16 cellular contexts compared by ENCODE assay signal in genomic region chr6:163209005-163209404, GRCh38.
DNase-seq lines count a peak whose midpoint lies in the region; ATAC-seq and TF ChIP-seq lines count a peak whose summit lies in the region.
"Had no signal": no experiment of that assay in that cellular context is flagged by ENCODE, and none has a peak within 500 bp of the region (broad histone marks: within the 10 kb centered on the region; RNA-seq: fewer than 3 reads in every experiment).

No MANE protein-coding gene starts in this region.

- H3K9me3 ChIP-seq in cardiac muscle cell (ENCODE audit: low read depth) (no peaks in the 10 kb centered on the region), left ventricle myocardium inferior (replicated peaks) (peaks cover 33% of the 10 kb centered on the region), uterus (peaks cover 0 to 10% of the 10 kb centered on the region in 2 donors)

- H3K4me1 ChIP-seq in cardiac muscle cell (ENCODE audit: low read depth): peaks cover 23% of the 10 kb centered on the region
- peaks cover 9% of the 10 kb centered on the region for H3K4me1 ChIP-seq in left ventricle myocardium inferior
- no peaks in the 10 kb centered on the region for H3K4me1 ChIP-seq in uterus
- H3K4me1 ChIP-seq: BLaER1 had no signal

- no peak for DNase-seq in dorsolateral prefrontal cortex
- DNase-seq in cardiac muscle cell (ENCODE audit: low read depth in 1 of 2, low spot score in 1 of 2): peak in 1 of 2 donors; percentile 83
- DNase-seq in left ventricle myocardium inferior: no peak
- DNase-seq in pons (ENCODE audit: low spot score): peak; percentile 31
- DNase-seq in NCI-H345 treated with DMSO at 0.1 percent for 48 hours (lab: John Stamatoyannopoulos, UW; ENCODE audit: unreplicated experiment): no peak
- no peak for DNase-seq in uterus
- DNase-seq: 8988T; CD4-positive, alpha-beta memory T cell; DMS153; DMS79; GDM1; GOT3; H7 had no signal

- H3K36me3 ChIP-seq in cardiac muscle cell: no peaks in the 10 kb centered on the region
- peaks cover 10% of the 10 kb centered on the region for H3K36me3 ChIP-seq in left ventricle myocardium inferior
- no peaks in the 10 kb centered on the region for H3K36me3 ChIP-seq in uterus
- H3K36me3 ChIP-seq: BLaER1 had no signal

- H3K27me3 ChIP-seq in dorsolateral prefrontal cortex (no peaks in the 10 kb centered on the region), cardiac muscle cell (no peaks in the 10 kb centered on the region), left ventricle myocardium inferior (ENCODE audit: low read depth) (no peaks in the 10 kb centered on the region), uterus (no peaks in the 10 kb centered on the region)
- H3K27me3 ChIP-seq: BLaER1 had no signal

- ATAC-seq in GM21576 (IDR thresholded peaks at IDR 0.05; ENCODE audit: unreplicated experiment): no peak

- intact Hi-C loops in dorsolateral prefrontal cortex (cut with DNase I): no loop called here
- intact Hi-C loops in left ventricle myocardium inferior (cut with micrococcal nuclease): no loop called here
- intact Hi-C loops in uterus (cut with DNase I; ENCODE audit: low total_unique reads): no loop called here

- TF ChIP-seq POLR2A in uterus (IDR thresholded peaks at IDR 0.05): no peak

- TF ChIP-seq CTCF in dorsolateral prefrontal cortex (IDR thresholded peaks at IDR 0.05 in 54 of 56, conservative IDR thresholded peaks at IDR 0.05 in 2 of 56; ENCODE audit: low read depth in 1 of 56, partially characterized antibody in 56 of 56) (no peak), cardiac muscle cell (IDR thresholded peaks at IDR 0.05; ENCODE audit: low read depth, low read length) (no peak), left ventricle myocardium inferior (IDR thresholded peaks at IDR 0.05; ENCODE audit: borderline replicate concordance) (no peak), uterus (IDR thresholded peaks at IDR 0.05) (no peak)

- H3K27ac ChIP-seq in dorsolateral prefrontal cortex: peak overlapping the region in 30 of 59 donors; percentile 6 to 61 (median 30)
- H3K27ac ChIP-seq in cardiac muscle cell: peak overlapping the region; percentile 88
- peak overlapping the region; percentile 85 for H3K27ac ChIP-seq in left ventricle myocardium inferior (replicated peaks)
- H3K27ac ChIP-seq in uterus: no peak overlapping the region
- H3K27ac ChIP-seq: BLaER1, HL-60 had no signal

- H3K4me3 ChIP-seq in dorsolateral prefrontal cortex: peak overlapping the region in 2 of 59 donors; percentile 5 to 15
- H3K4me3 ChIP-seq in cardiac muscle cell: peak overlapping the region; percentile 10
- peak overlapping the region; percentile 61 for H3K4me3 ChIP-seq in left ventricle myocardium inferior
- H3K4me3 ChIP-seq in uterus: no peak overlapping the region
- H3K4me3 ChIP-seq: BLaER1 had no signal

Comparison
In these comparisons a context has a peak if more than half of its experiments do, and no peak if none do; other contexts are left out.
1. H3K27ac ChIP-seq: peak in dorsolateral prefrontal cortex (30 of 59), cardiac muscle cell (single experiment) and left ventricle myocardium inferior (single experiment); none in uterus (0 of 2).
2. H3K4me3 ChIP-seq: peak in cardiac muscle cell (single experiment) and left ventricle myocardium inferior (single experiment); none in uterus (0 of 2).